ENCODE assay signal across 8 cellular contexts in the genomic region with DNA sequence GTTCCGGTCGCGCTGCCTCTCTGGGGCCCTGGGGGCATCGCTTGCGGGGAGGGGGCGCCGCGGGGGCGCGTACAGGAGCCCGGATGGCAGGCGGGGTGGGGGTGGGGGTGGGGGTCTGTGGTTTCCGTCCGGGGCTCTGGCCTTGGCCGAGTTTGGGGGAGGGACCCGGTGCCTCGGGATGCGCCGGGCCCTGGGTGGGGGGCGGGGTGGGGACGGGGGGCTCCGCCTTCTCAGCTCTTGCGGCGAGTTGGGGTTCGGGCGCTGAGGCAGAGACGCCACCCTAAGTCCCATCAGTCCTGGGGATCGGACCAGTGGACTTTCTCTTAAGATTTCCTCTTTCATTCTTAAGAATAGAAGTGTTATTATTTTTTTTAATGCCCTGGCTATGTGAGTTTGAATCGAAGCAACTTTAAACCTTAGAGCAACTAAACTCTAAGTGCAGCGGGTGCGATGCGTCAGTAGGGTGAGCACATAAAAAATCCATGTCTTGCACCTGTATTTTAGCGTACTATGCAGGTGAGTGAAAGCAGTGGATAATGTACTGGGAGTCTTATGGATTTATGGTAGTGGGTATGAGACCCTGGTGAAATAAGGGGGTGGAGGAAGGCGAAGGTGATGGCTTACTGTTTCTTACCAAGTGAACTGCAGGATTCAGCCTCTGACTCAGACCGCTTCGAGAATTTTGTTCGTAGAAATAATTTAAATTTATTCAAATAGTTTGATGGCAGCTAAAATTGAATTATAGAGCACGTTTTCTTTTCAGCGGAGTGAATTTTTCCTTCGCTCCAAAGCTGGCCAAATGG. TPM values are rescaled to one million over a fixed set of nuclear protein-coding genes. Genes with fewer than 3 reads are reported as not detected.
DNase-seq lines count a peak whose midpoint lies in the region; ATAC-seq and TF ChIP-seq lines count a peak whose summit lies in the region.

No MANE protein-coding gene starts in this region.

- no peaks in the 10 kb centered on the region for H3K9me3 ChIP-seq in BE2C

- H3K27me3 Mint-ChIP-seq in activated CD8-positive, alpha-beta T cell treated with anti-CD3 and anti-CD28 coated beads for 36 hours: peaks cover 11% of the 10 kb centered on the region

- CTCF ChIA-PET in activated CD8-positive, alpha-beta T cell treated with anti-CD3 and anti-CD28 coated beads for 36 hours (lab: Charles Lee): interaction anchor here (1.5 to 2.3 kb wide), 2 partner anchors 16 to 29 kb away, joined by 5 to 7 read pairs; no protein-coding TSS in a partner anchor

- TF ChIP-seq CTCF in BE2C (IDR thresholded peaks at IDR 0.05; ENCODE audit: low read depth, low read length) (no peak), GM20000 (IDR thresholded peaks at IDR 0.05; ENCODE audit: extremely low read depth, missing control alignments) (no peak)
- TF ChIP-seq CTCF in activated CD8-positive, alpha-beta T cell treated with anti-CD3 and anti-CD28 coated beads for 36 hours (IDR thresholded peaks at IDR 0.05): no peak

- peak; percentile 21 for ATAC-seq in activated CD8-positive, alpha-beta T cell treated with anti-CD3 and anti-CD28 coated beads for 36 hours
- ATAC-seq in HG02623 (IDR thresholded peaks at IDR 0.05; ENCODE audit: unreplicated experiment): no peak

- DNase-seq in BE2C (no peak), GM20000 (ENCODE audit: low spot score) (peak; percentile 81), LHCN-M2 (ENCODE audit: low read depth) (peak; percentile 39), epithelial cell of prostate (ENCODE audit: low read depth, low spot score) (no peak), mucosa of gallbladder (ENCODE audit: low spot score) (peak; percentile 19), superior temporal gyrus (ENCODE audit: extremely low spot score) (peak; percentile 56)
- peak; percentile 52 for DNase-seq in activated CD8-positive, alpha-beta T cell treated with anti-CD3 and anti-CD28 coated beads for 36 hours

- H3K36me3 ChIP-seq in BE2C: no peaks in the 10 kb centered on the region

- H3K27me3 ChIP-seq in BE2C: no peaks in the 10 kb centered on the region

- peaks cover 38% of the 10 kb centered on the region for H3K4me1 Mint-ChIP-seq in activated CD8-positive, alpha-beta T cell treated with anti-CD3 and anti-CD28 coated beads for 36 hours (ENCODE audit: low read depth)

- H3K9me3 Mint-ChIP-seq in activated CD8-positive, alpha-beta T cell treated with anti-CD3 and anti-CD28 coated beads for 36 hours: no peaks in the 10 kb centered on the region

- peak overlapping the region; percentile 86 for H3K27ac ChIP-seq in epithelial cell of prostate

- POLR2A ChIA-PET in activated CD8-positive, alpha-beta T cell treated with anti-CD3 and anti-CD28 coated beads for 36 hours (lab: Charles Lee): interaction anchor here (0.6 to 5.0 kb wide), 27 partner anchors 10 to 1793 kb away, joined by 3 to 60 read pairs (median 5); a partner anchor contains a TSS

- H3K4me1 ChIP-seq in BE2C: no peaks in the 10 kb centered on the region

- H3K36me3 Mint-ChIP-seq in activated CD8-positive, alpha-beta T cell treated with anti-CD3 and anti-CD28 coated beads for 36 hours (ENCODE audit: low read depth): peaks cover 14% of the 10 kb centered on the region

- H3K4me3 ChIP-seq in BE2C (ENCODE audit: low read depth, low read length): peak overlapping the region; percentile 73

- peak overlapping the region; percentile 93 for H3K4me3 Mint-ChIP-seq in activated CD8-positive, alpha-beta T cell treated with anti-CD3 and anti-CD28 coated beads for 36 hours

- H3K27ac Mint-ChIP-seq in activated CD8-positive, alpha-beta T cell treated with anti-CD3 and anti-CD28 coated beads for 36 hours: peak overlapping the region; percentile 84

- intact Hi-C loops in activated CD8-positive, alpha-beta T cell treated with anti-CD3 and anti-CD28 coated beads for 36 hours (cut with micrococcal nuclease): no loop called here

RNA-seq across cellular contexts. Expression of a gene that starts 0.8 kb away (rescaled TPM):
- 102 TPM for polyA plus RNA-seq in BE2C (2012; ENCODE audit: insufficient read depth, insufficient read length, low read depth)
- total RNA-seq in LHCN-M2 (2014; rRNA removed) (530 and 569 TPM in 2 replicates), mucosa of gallbladder (380 TPM)
- polyA plus RNA-seq in LHCN-M2 (2012): 290 TPM
- 100 to 1,000 TPM in 1 of 2 experiments, 10 to 100 TPM in 1; 99.9 to 104 TPM for total RNA-seq in activated CD8-positive, alpha-beta T cell treated with anti-CD3 and anti-CD28 coated beads for 36 hours

Comparison
In these comparisons a context has a peak if more than half of its experiments do, and no peak if none do; other contexts are left out.
1. DNase-seq: peak in GM20000 (single experiment), LHCN-M2 (single experiment), activated CD8-positive, alpha-beta T cell treated with anti-CD3 and anti-CD28 coated beads for 36 hours (single experiment), mucosa of gallbladder (single experiment) and superior temporal gyrus (single experiment); none in BE2C (single experiment) and epithelial cell of prostate (single experiment).